In the genomic region with DNA sequence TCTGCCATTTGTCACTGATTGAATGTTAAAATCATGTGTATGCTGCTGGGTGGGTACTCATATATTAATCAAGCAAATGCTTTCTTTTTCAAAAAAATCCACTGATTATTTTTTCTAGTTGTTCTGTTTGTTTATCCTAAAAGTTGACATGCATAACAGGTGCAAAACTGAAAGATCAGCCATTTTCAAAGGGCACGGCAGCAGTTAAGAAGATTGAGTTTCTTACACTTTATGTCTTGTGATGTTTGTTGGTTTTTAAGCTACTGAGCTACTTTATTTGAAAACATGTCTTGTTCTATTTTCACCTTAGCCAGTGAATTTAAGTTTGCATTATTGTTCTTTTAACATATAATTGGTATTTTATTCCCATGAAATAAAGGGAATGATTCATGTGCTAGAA, we compare ENCODE assay signal across 31 cellular contexts. TPM values are rescaled to one million over a fixed set of nuclear protein-coding genes. Genes with fewer than 3 reads are reported as not detected.
"Had no signal": no experiment of that assay in that cellular context is flagged by ENCODE, and none has a peak within 500 bp of the region (broad histone marks: within the 10 kb centered on the region; RNA-seq: fewer than 3 reads in every experiment).

No MANE protein-coding gene starts in this region.

- H2AFZ ChIP-seq: PC-9 had no signal

- H3K27me3 ChIP-seq: SJSA1 had no signal

- H3K4me2 ChIP-seq: PC-9, SK-N-SH had no signal

- H3K27ac ChIP-seq: PC-9, SJSA1 had no signal

- H3K36me3 ChIP-seq: SJSA1 had no signal

- ATAC-seq: K562, Panc1 had no signal

- H3K4me3 ChIP-seq: K562, PC-9, SJSA1 had no signal

- H3K9me3 ChIP-seq: SJSA1, SK-N-SH had no signal

- H3K9ac ChIP-seq: SK-N-SH had no signal

- FAIRE-seq: K562 had no signal

- H3K4me1 ChIP-seq: SJSA1 had no signal

- DNase-seq: Kasumi-1, KG1, MM.1S, MV-4-11, NCI-H1092, NCI-H1105, NCI-H1417 treated with DMSO at 0.1 percent for 48 hours, NCI-H1436 treated with DMSO at 0.1 percent for 48 hours, NCI-H1694 treated with DMSO at 0.1 percent for 48 hours, NCI-H187 treated with DMSO at 0.1 percent for 48 hours, NCI-H2029, NCI-H2081, NCI-H2171, NCI-H446 treated with DMSO at 0.1 percent for 48 hours, NCI-H510A, NCI-H524, NCI-H526, NCI-H69, NCI-H748 treated with DMSO at 0.1 percent for 48 hours, NCI-H82, PC-9, Right ventricle myocardium superior, RPMI8226, SHP77 treated with DMSO at 0.1 percent for 48 hours, SK-N-SH, SW 1271 had no signal

RNA-seq across cellular contexts. Expression of gene PPP1R3A, which starts 45.8 kb away (rescaled TPM):
- total RNA-seq: K562, MCF 10A, OCI-LY7, PC-9, SJSA1 had no signal
- polyA plus RNA-seq: SK-N-SH had no signal
